In the genomic region with DNA sequence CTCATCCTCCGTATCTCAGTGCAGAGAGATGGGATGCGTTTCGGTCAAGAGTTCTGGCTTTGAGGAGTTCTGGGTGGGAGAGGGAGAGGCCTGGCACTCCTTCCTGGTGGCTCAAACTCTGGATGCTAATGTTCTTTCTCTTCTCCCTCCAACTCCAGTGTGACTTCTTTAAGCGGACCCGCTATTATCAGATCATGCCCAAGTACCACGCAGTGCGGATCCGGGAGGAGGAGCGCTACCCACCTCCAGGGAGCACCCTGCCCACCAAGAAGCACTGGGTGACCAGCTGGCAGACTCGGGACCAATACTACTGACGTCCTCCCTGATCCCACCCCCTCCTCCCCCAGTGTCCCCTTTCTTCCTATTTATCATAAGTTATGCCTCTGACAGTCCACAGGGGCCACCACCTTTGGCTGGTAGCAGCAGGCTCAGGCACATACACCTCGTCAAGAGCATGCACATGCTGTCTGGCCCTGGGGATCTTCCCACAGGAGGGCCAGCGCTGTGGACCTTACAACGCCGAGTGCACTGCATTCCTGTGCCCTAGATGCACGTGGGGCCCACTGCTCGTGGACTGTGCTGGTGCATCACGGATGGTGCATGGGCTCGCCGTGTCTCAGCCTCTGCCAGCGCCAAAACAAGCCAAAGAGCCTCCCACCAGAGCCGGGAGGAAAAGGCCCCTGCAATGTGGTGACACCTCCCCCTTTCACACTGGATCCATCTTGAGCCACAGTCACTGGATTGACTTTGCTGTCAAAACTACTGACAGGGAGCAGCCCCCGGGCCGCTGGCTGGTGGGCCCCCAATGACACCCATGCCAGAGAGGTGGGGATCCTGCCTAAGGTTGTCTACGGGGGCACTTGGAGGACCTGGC, we compare ENCODE assay signal across 25 cellular contexts.
"Had no signal": no experiment of that assay in that cellular context is flagged by ENCODE, and none has a peak within 500 bp of the region (broad histone marks: within the 10 kb centered on the region; RNA-seq: fewer than 3 reads in every experiment).

No MANE protein-coding gene starts in this region.

- H3K27me3 Mint-ChIP-seq: stimulated activated naive CD8-positive, alpha-beta T cell treated with anti-CD3 and anti-CD28 coated beads, Interleukin-15, Interleukin-2, amounts not matched to agents 100 ng/mL and 50 ng/mL, for 24 hours had no signal

- H3K4me3 ChIP-seq: esophagus muscularis mucosa, gastroesophageal sphincter, psoas muscle, sigmoid colon, skin epidermis, testis, tibial nerve, upper lobe of right lung, vagina had no signal

- H3K4me1 Mint-ChIP-seq: mesothelial cell of epicardium had no signal

- H3K9ac ChIP-seq: parathyroid adenoma had no signal

- FAIRE-seq: colon had no signal

- H3K4me3 Mint-ChIP-seq: dendritic cell treated with granulocyte-macrophage colony-stimulating factor and Interleukin-4, amounts not matched to agents 40 ng/mL and 50 ng/mL, for 4 days; effector memory CD8-positive, alpha-beta T cell; mesothelial cell of epicardium; natural killer cell; neural crest cell; stimulated activated effector memory CD8-positive, alpha-beta T cell treated with anti-CD3 and anti-CD28 coated beads, Interleukin-12 subunit alpha, Interleukin-12 subunit beta, amount 100 ng/mL, for 72 hours; stimulated activated naive CD8-positive, alpha-beta T cell treated with anti-CD3 and anti-CD28 coated beads, Interleukin-15, Interleukin-2, amounts not matched to agents 100 ng/mL and 50 ng/mL, for 24 hours had no signal

- H3K27ac ChIP-seq: esophagus muscularis mucosa, gastroesophageal sphincter, parathyroid adenoma, psoas muscle, sigmoid colon, skin epidermis, testis, tibial nerve, upper lobe of right lung, vagina had no signal

- H3K79me2 ChIP-seq: parathyroid adenoma had no signal

- H3K36me3 ChIP-seq: vagina had no signal

- H3K9me3 ChIP-seq: esophagus muscularis mucosa, gastroesophageal sphincter, psoas muscle, sigmoid colon, testis, tibial nerve, upper lobe of right lung, vagina had no signal

- H3K4me1 ChIP-seq: testis, upper lobe of right lung had no signal

- H3K27ac Mint-ChIP-seq: dendritic cell treated with granulocyte-macrophage colony-stimulating factor and Interleukin-4, amounts not matched to agents 40 ng/mL and 50 ng/mL, for 4 days; mesothelial cell of epicardium; natural killer cell; stimulated activated effector memory CD8-positive, alpha-beta T cell treated with anti-CD3 and anti-CD28 coated beads, Interleukin-12 subunit alpha, Interleukin-12 subunit beta, amount 100 ng/mL, for 72 hours; stimulated activated naive CD8-positive, alpha-beta T cell treated with anti-CD3 and anti-CD28 coated beads, Interleukin-15, Interleukin-2, amounts not matched to agents 100 ng/mL and 50 ng/mL, for 24 hours had no signal

- H3K36me3 Mint-ChIP-seq: natural killer cell had no signal

- DNase-seq: effector memory CD8-positive, alpha-beta T cell; glutamatergic neuron; islet precursor cell; natural killer cell; occipital lobe; retina; sigmoid colon; stimulated activated CD4-positive, alpha-beta T cell treated with anti-CD3 and anti-CD28 coated beads, Interleukin-4, amount 100 ng/mL, for 1 hour; stimulated activated CD8-positive, alpha-beta memory T cell treated with anti-CD3 and anti-CD28 coated beads, Interleukin-4, amount 100 ng/mL, for 48 hours; testis; upper lobe of right lung had no signal

- H3K9me3 Mint-ChIP-seq: dendritic cell treated with granulocyte-macrophage colony-stimulating factor and Interleukin-4, amounts not matched to agents 40 ng/mL and 50 ng/mL, for 4 days; effector memory CD8-positive, alpha-beta T cell; mesothelial cell of epicardium; natural killer cell; neural crest cell; stimulated activated effector memory CD8-positive, alpha-beta T cell treated with anti-CD3 and anti-CD28 coated beads, Interleukin-12 subunit alpha, Interleukin-12 subunit beta, amount 100 ng/mL, for 72 hours; stimulated activated naive CD8-positive, alpha-beta T cell treated with anti-CD3 and anti-CD28 coated beads, Interleukin-15, Interleukin-2, amounts not matched to agents 100 ng/mL and 50 ng/mL, for 24 hours had no signal

- H3K27me3 ChIP-seq: esophagus muscularis mucosa, gastroesophageal sphincter, sigmoid colon, testis, tibial nerve, upper lobe of right lung, vagina had no signal

- ATAC-seq: effector memory CD8-positive, alpha-beta T cell; gastroesophageal sphincter; left lobe of liver; natural killer cell; stimulated activated effector memory CD8-positive, alpha-beta T cell treated with anti-CD3 and anti-CD28 coated beads, Interleukin-12 subunit alpha, Interleukin-12 subunit beta, amount 100 ng/mL, for 72 hours had no signal

- H2AFZ ChIP-seq: parathyroid adenoma had no signal
